Comparison of ENCODE assay signal across 8 cellular contexts in the genomic region with DNA sequence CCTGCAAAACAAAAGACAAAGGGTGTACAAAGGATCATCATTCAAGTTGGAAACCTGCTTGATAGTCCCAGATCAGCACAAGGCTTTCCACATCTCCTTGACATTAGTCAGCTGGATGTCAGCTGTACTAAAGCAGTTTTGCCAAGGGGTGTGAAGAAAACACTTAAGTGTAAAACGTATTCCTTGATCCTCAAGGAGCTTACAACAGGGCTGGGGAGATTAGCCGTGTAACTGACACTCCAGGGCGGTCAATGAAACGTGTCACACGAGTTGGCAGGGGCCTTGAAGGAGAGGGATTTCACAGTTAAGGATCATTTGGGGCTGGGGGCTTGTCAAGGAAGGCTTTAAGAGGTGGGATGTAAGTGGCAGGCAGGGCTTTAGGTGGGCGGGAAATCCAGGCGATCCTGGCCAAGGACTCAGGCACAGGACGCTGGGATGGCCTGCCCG. TPM values are rescaled to one million over a fixed set of nuclear protein-coding genes. Genes with fewer than 3 reads are reported as not detected.
DNase-seq lines count a peak whose midpoint lies in the region; ATAC-seq, FAIRE-seq and TF ChIP-seq lines count a peak whose summit lies in the region.

No MANE protein-coding gene starts in this region.

- peaks cover 22 to 24% of the 10 kb centered on the region in 2 experiments for H3K4me1 Mint-ChIP-seq in H9

- H3K4me3 Mint-ChIP-seq in H9: peak overlapping the region; percentile 86 to 89

- no peak overlapping the region for H2BK5ac ChIP-seq in H9 (ENCODE audit: insufficient read length, low read length)

- no peak overlapping the region for H2BK12ac ChIP-seq in H9 (ENCODE audit: insufficient read length, low read depth, low read length)

- H2AFZ ChIP-seq in H9 (ENCODE audit: low read length): peak overlapping the region; percentile 45

- no peak overlapping the region for H2BK120ac ChIP-seq in H9 (ENCODE audit: low read depth, low read length, poor library complexity, severe bottlenecking)

- TF ChIP-seq CTCF in H9 (conservative IDR thresholded peaks at IDR 0.05) (no peak), fibroblast of the aortic adventitia (IDR thresholded peaks at IDR 0.05; ENCODE audit: insufficient read depth, low read length) (no peak), pancreas (IDR thresholded peaks at IDR 0.05) (no peak)

- no CpG with 5 or more reads among the region's 9 CpGs for WGBS in H9 (ENCODE audit: extremely low coverage, insufficient read length, low lambda C conversion rate)
- WGBS in pancreas, 2 donors: 7 to 9% methylated on average over 9 of the region's 9 CpGs

- H3K14ac ChIP-seq in H9 (ENCODE audit: insufficient read depth, low read length): peak overlapping the region; percentile 52

- peaks cover 3% of the 10 kb centered on the region; the same call in 1 of the 2 replicates for H3K4me1 ChIP-seq in H9 (ENCODE audit: insufficient read depth, low read length)
- H3K4me1 ChIP-seq in SJSA1 (replicated peaks): peaks cover 6% of the 10 kb centered on the region
- H3K4me1 ChIP-seq in pancreas: peaks cover 0 to 5% (median 0%) of the 10 kb centered on the region in 3 donors

- H3K18ac ChIP-seq in H9 (ENCODE audit: insufficient read length, low read depth, low read length): peak overlapping the region; percentile 19

- H2BK20ac ChIP-seq in H9 (ENCODE audit: low read depth, low read length, poor library complexity, severe bottlenecking): no peak overlapping the region

- ATAC-seq in pancreas (peak; percentile 14 to 45 (median 42)), HG03097 (IDR thresholded peaks at IDR 0.05; ENCODE audit: low FRiP score, unreplicated experiment) (no peak), GM18873 (IDR thresholded peaks at IDR 0.05; ENCODE audit: low FRiP score, unreplicated experiment) (no peak)

- no peaks in the 10 kb centered on the region for H3K79me2 ChIP-seq in H9 (ENCODE audit: insufficient read depth, low read length)

- H4K20me1 ChIP-seq in H9 (ENCODE audit: control insufficient read depth, insufficient read depth, insufficient read length): no peaks in the 10 kb centered on the region

- peak overlapping the region; percentile 47 for H3K9ac ChIP-seq in H9 (ENCODE audit: extremely low read depth, insufficient read length, low read length)

- no peak overlapping the region for H2AK5ac ChIP-seq in H9 (ENCODE audit: insufficient read length, low read length)

- H3K79me1 ChIP-seq in H9 (ENCODE audit: insufficient read depth, low read depth, low read length, poor library complexity, severe bottlenecking): no peaks in the 10 kb centered on the region

- no peaks in the 10 kb centered on the region; a peak in 2 of 5 replicates for H3K9me3 Mint-ChIP-seq in H9

- H3K56ac ChIP-seq in H9 (ENCODE audit: insufficient read length, low read depth, low read length): no peak overlapping the region

- peaks cover 13% of the 10 kb centered on the region for H3K27me3 Mint-ChIP-seq in H9 (ENCODE audit: low read depth)

- H4K5ac ChIP-seq in H9 (ENCODE audit: insufficient read length, low read depth, low read length): no peak overlapping the region

- no peak overlapping the region for H3K23ac ChIP-seq in H9 (ENCODE audit: insufficient read length, low read depth, low read length)

- H4K91ac ChIP-seq in H9 (ENCODE audit: insufficient read length, low read depth, low read length): no peak overlapping the region

- FAIRE-seq in pancreas (lab: Jason Lieb, UNC): no peak

- H3K27ac ChIP-seq in H9 (ENCODE audit: insufficient read length, low read depth, low read length): no peak overlapping the region
- H3K27ac ChIP-seq in SJSA1: peak overlapping the region; percentile 86
- peak overlapping the region in 1 of 4 donors; percentile 19 for H3K27ac ChIP-seq in pancreas

- peak overlapping the region; percentile 61 for H3K4me2 ChIP-seq in H9 (ENCODE audit: insufficient read depth, insufficient read length, low read length)

- no peak overlapping the region for H4K8ac ChIP-seq in H9 (replicated peaks; ENCODE audit: insufficient read length, low read depth, low read length)

- H3K36me3 Mint-ChIP-seq in H9 (ENCODE audit: insufficient read depth in 1 of 3, low read depth in 3 of 3): peaks cover 3 to 6% (median 4%) of the 10 kb centered on the region in 3 experiments; a peak in 4 of 7 replicates

- no peaks in the 10 kb centered on the region for H3K36me3 ChIP-seq in SJSA1
- no peaks in the 10 kb centered on the region for H3K36me3 ChIP-seq in pancreas

- intact Hi-C loops in pancreas (cut with DNase I): no loop called here

- H2BK15ac ChIP-seq in H9 (ENCODE audit: low read depth, low read length): no peak overlapping the region

- peaks cover 4% of the 10 kb centered on the region; the same call in 1 of the 2 replicates for H3K27me3 ChIP-seq in H9 (ENCODE audit: insufficient read depth, low read length)
- no peaks in the 10 kb centered on the region for H3K27me3 ChIP-seq in SJSA1 (replicated peaks)
- no peaks in the 10 kb centered on the region for H3K27me3 ChIP-seq in pancreas

- no peaks in the 10 kb centered on the region for H3K9me3 ChIP-seq in H9 (ENCODE audit: control insufficient read depth, low read depth, low read length)
- H3K9me3 ChIP-seq in SJSA1 (replicated peaks): no peaks in the 10 kb centered on the region
- H3K9me3 ChIP-seq in pancreas: no peaks in the 10 kb centered on the region

- DNase-seq in H9 (no peak), SJSA1 (ENCODE audit: low read depth in 1 of 2, low spot score in 2 of 2) (no peak), fibroblast of the aortic adventitia (ENCODE audit: low read depth) (peak; percentile 73), pancreas (no peak), COLO829 (ENCODE audit: low spot score) (no peak), COR-L47 (lab: John Stamatoyannopoulos, UW) (no peak)

- H3K23me2 ChIP-seq in H9 (ENCODE audit: insufficient read length, low read depth, low read length, poor library complexity, severe bottlenecking): peaks cover 7% of the 10 kb centered on the region

- H3K4me3 ChIP-seq in SJSA1: peak overlapping the region; percentile 87
- H3K4me3 ChIP-seq in fibroblast of the aortic adventitia (ENCODE audit: low read depth, low read length): peak overlapping the region; percentile 91
- H3K4me3 ChIP-seq in pancreas: peak overlapping the region; percentile 73 to 98 (median 82)

- H3K27ac Mint-ChIP-seq in H9: peak overlapping the region in 2 of 3 experiments; percentile 45 to 73; a peak in 3 of 7 replicates

- no peak overlapping the region for H3T11ph ChIP-seq in H9 (ENCODE audit: low read length)

- no peak overlapping the region for H3K4ac ChIP-seq in H9 (ENCODE audit: low read depth, low read length)

RNA-seq across cellular contexts. Expression of a gene that starts 0.4 kb away (rescaled TPM):
- 13.7 and 15.0 TPM in 2 replicates for total RNA-seq in H9 (2021)
- 3.7 and 6.9 TPM in 2 replicates for total RNA-seq in SJSA1 (2014; rRNA removed; shearing (Covaris generic))
- 25.8 and 27.2 TPM in 2 replicates for total RNA-seq in fibroblast of the aortic adventitia (ENCODE audit: low replicate concordance)
- 1 to 10 TPM; 1.8 to 3.1 (median 2.3) TPM for total RNA-seq in pancreas
- polyA plus RNA-seq in pancreas: 1 to 10 TPM; 1.2 to 2.1 TPM

Comparison
In these comparisons a context has a peak if more than half of its experiments do, and no peak if none do; other contexts are left out.
1. ATAC-seq: peak in pancreas (4 of 4); none in HG03097 (single experiment) and GM18873 (single experiment).
2. Peak in every context shown above with its lines, with median percentiles within 50 percentile points of each other: H3K4me3 ChIP-seq.